Comparison of ENCODE assay signal across 1 cellular context in genomic region chr12:47085815-47086252, GRCh38.
TF ChIP-seq lines count a peak whose summit lies in the region.

No MANE protein-coding gene starts in this region.

TF ChIP-seq in K562, 482 proteins besides CTCF, POLR2A, EP300 and RAD21 (continued from another document and continues in another):
- TF ChIP-seq AFF1 (IDR thresholded peaks at IDR 0.05; ENCODE audit: low read depth in 1 of 2, partially characterized antibody in 2 of 2) (peak in 1 of 2 experiments; percentile 38), ZBTB8A (IDR thresholded peaks at IDR 0.05; ENCODE audit: partially characterized antibody) (no peak), SMARCA4 (IDR thresholded peaks at IDR 0.05) (peak; percentile 88), RCOR1 (IDR thresholded peaks at IDR 0.05; ENCODE audit: borderline replicate concordance in 1 of 2, low read depth in 2 of 2, low read length in 2 of 2) (peak in 1 of 2 experiments; percentile 62; a peak in 1 of 4 replicates), JUND (IDR thresholded peaks at IDR 0.05; ENCODE audit: borderline replicate concordance, low read depth, low read length) (peak; percentile 96), JUND (tag; IDR thresholded peaks at IDR 0.05; ENCODE audit: borderline replicate concordance, low read depth, low read length) (peak; percentile 90; the same call in 2 of the 3 replicates), CLOCK (CRISPR knock-in tag; IDR thresholded peaks at IDR 0.05; ENCODE audit: borderline replicate concordance) (no peak), ARID3A (IDR thresholded peaks at IDR 0.05; ENCODE audit: borderline replicate concordance, low read depth, low read length) (peak; percentile 43; the same call in 1 of the 2 replicates), POLR2AphosphoS5 (IDR thresholded peaks at IDR 0.05; ENCODE audit: control insufficient read depth, insufficient read depth, low read depth, low read length) (no peak), NBN (IDR thresholded peaks at IDR 0.05; ENCODE audit: low read depth) (0 out of 2 replicates have a peak, but pooled peaks have one; percentile 24), SMARCE1 (IDR thresholded peaks at IDR 0.05) (peak; percentile 88), ATF3 (IDR thresholded peaks at IDR 0.05) (peak; percentile 77), ATF3 (CRISPR knock-in tag; conservative IDR thresholded peaks at IDR 0.05) (no peak), ETV1 (tag; conservative IDR thresholded peaks at IDR 0.05; ENCODE audit: low read depth) (peak; percentile 90), NFE2 (IDR thresholded peaks at IDR 0.05; ENCODE audit: low read depth) (peak; percentile 30; the same call in 1 of the 2 replicates), TCF3 (CRISPR knock-in tag; IDR thresholded peaks at IDR 0.05) (peak; percentile 38), MIER1 (IDR thresholded peaks at IDR 0.05; ENCODE audit: low read depth) (no peak), FOXJ2 (tag; IDR thresholded peaks at IDR 0.05) (no peak), TRIM24 (IDR thresholded peaks at IDR 0.05) (peak in 1 of 2 experiments; percentile 61; a peak in 1 of 4 replicates), GABPA (tag; conservative IDR thresholded peaks at IDR 0.05; ENCODE audit: low read depth) (peak; percentile 70), TRIM28 (IDR thresholded peaks at IDR 0.05) (0 out of 2 replicates have a peak, but pooled peaks have one; percentile 40), ZKSCAN8 (CRISPR knock-in tag; IDR thresholded peaks at IDR 0.05) (0 out of 2 replicates have a peak, but pooled peaks have one; percentile 33), CBX5 (IDR thresholded peaks at IDR 0.05; ENCODE audit: borderline replicate concordance, low read depth) (no peak), CEBPG (CRISPR knock-in tag; IDR thresholded peaks at IDR 0.05) (no peak), CEBPG (tag; conservative IDR thresholded peaks at IDR 0.05 in 1 of 2, IDR thresholded peaks at IDR 0.05 in 1 of 2) (peak; percentile 38 to 50; a peak in 2 of 4 replicates), DPF2 (IDR thresholded peaks at IDR 0.05) (peak; percentile 89), ETV5 (CRISPR knock-in tag; IDR thresholded peaks at IDR 0.05; ENCODE audit: low read depth) (peak; percentile 91), HDAC2 (IDR thresholded peaks at IDR 0.05) (peak; percentile 35; the same call in 1 of the 2 replicates), PPARD (CRISPR knock-in tag; IDR thresholded peaks at IDR 0.05) (no peak), TEAD4 (IDR thresholded peaks at IDR 0.05; ENCODE audit: low read length) (peak; percentile 40; the same call in 1 of the 2 replicates), TEAD4 (CRISPR knock-in tag; IDR thresholded peaks at IDR 0.05; ENCODE audit: borderline replicate concordance) (no peak), ZKSCAN1 (IDR thresholded peaks at IDR 0.05; ENCODE audit: low read depth, low read length) (peak; percentile 98), PBX2 (CRISPR knock-in tag; IDR thresholded peaks at IDR 0.05; ENCODE audit: low read depth) (no peak), PBX2 (tag; conservative IDR thresholded peaks at IDR 0.05; ENCODE audit: low read depth) (no peak), RNF2 (IDR thresholded peaks at IDR 0.05) (no peak), CREM (IDR thresholded peaks at IDR 0.05; ENCODE audit: low read depth) (peak; percentile 35; the same call in 1 of the 2 replicates), ZC3H11A (IDR thresholded peaks at IDR 0.05; ENCODE audit: low read depth, low read length) (no peak), ARID1B (IDR thresholded peaks at IDR 0.05) (peak; percentile 86), MAX (CRISPR knock-in tag; IDR thresholded peaks at IDR 0.05) (no peak), NCOR1 (IDR thresholded peaks at IDR 0.05) (0 out of 2 replicates have a peak, but pooled peaks have one; percentile 27), BRF1 (IDR thresholded peaks at IDR 0.05; ENCODE audit: borderline replicate concordance, extremely low read depth, insufficient read length) (no peak), SMARCC2 (IDR thresholded peaks at IDR 0.05; ENCODE audit: low read depth) (peak; percentile 87), CREBBP (IDR thresholded peaks at IDR 0.05; ENCODE audit: low read depth, low read length) (no peak), TOE1 (IDR thresholded peaks at IDR 0.05; ENCODE audit: borderline replicate concordance) (no peak), TOE1 (CRISPR knock-in tag; IDR thresholded peaks at IDR 0.05; ENCODE audit: borderline replicate concordance, low read depth) (no peak), FOSL1 (tag; conservative IDR thresholded peaks at IDR 0.05) (peak; percentile 93), SOX6 (IDR thresholded peaks at IDR 0.05) (peak; percentile 88), SMAD4 (CRISPR knock-in tag; conservative IDR thresholded peaks at IDR 0.05) (peak; percentile 79), FOS (IDR thresholded peaks at IDR 0.05; ENCODE audit: extremely low read depth, insufficient read length) (peak; percentile 34), KDM4B (IDR thresholded peaks at IDR 0.05; ENCODE audit: borderline replicate concordance in 2 of 2, low read depth in 1 of 2) (no peak), POU5F1 (IDR thresholded peaks at IDR 0.05; ENCODE audit: borderline replicate concordance, low read depth, low read length, partially characterized antibody) (no peak), ZNF639 (CRISPR knock-in tag; conservative IDR thresholded peaks at IDR 0.05 in 1 of 2, IDR thresholded peaks at IDR 0.05 in 1 of 2) (no peak), CREB3L1 (IDR thresholded peaks at IDR 0.05; ENCODE audit: borderline replicate concordance, low read depth) (no peak), ARNT (IDR thresholded peaks at IDR 0.05) (0 out of 4 replicates have a peak, but pooled peaks of 1 of the 2 experiments have one; percentile 33), JUN (IDR thresholded peaks at IDR 0.05; ENCODE audit: borderline replicate concordance, low read depth, low read length) (peak; percentile 76), JUN (CRISPR knock-in tag; IDR thresholded peaks at IDR 0.05; ENCODE audit: borderline replicate concordance) (no peak), PTBP1 (IDR thresholded peaks at IDR 0.05; ENCODE audit: low read depth, low read length) (no peak), GTF2E2 (tag; IDR thresholded peaks at IDR 0.05) (0 out of 2 replicates have a peak, but pooled peaks have one; percentile 22), BCOR (IDR thresholded peaks at IDR 0.05) (no peak)
